ENCODE assay signal across 24 cellular contexts in genomic region chr2:26732446-26732845, GRCh38. TPM values are rescaled to one million over a fixed set of nuclear protein-coding genes. Genes with fewer than 3 reads are reported as not detected.
"Had no signal": no experiment of that assay in that cellular context is flagged by ENCODE, and none has a peak within 500 bp of the region (broad histone marks: within the 10 kb centered on the region; RNA-seq: fewer than 3 reads in every experiment).

No MANE protein-coding gene starts in this region.

- H3K4me3 ChIP-seq: dorsolateral prefrontal cortex, lower lobe of right lung, ovary, psoas muscle, stomach, thyroid gland had no signal

- H3K9me3 Mint-ChIP-seq: immature natural killer cell; naive thymus-derived CD8-positive, alpha-beta T cell; nephron progenitor cell; stimulated activated effector memory CD8-positive, alpha-beta T cell treated with anti-CD3 and anti-CD28 coated beads, Interleukin-12 subunit alpha, Interleukin-12 subunit beta, amount 100 ng/mL, for 72 hours; type B pancreatic cell had no signal

- ATAC-seq: left ventricle myocardium superior; lower lobe of right lung; naive thymus-derived CD8-positive, alpha-beta T cell; psoas muscle; right cardiac atrium; stimulated activated effector memory CD8-positive, alpha-beta T cell treated with anti-CD3 and anti-CD28 coated beads, Interleukin-12 subunit alpha, Interleukin-12 subunit beta, amount 100 ng/mL, for 72 hours had no signal

- H3K36me3 ChIP-seq: lower lobe of right lung, ovary, thyroid gland had no signal

- H3K27ac Mint-ChIP-seq: naive thymus-derived CD8-positive, alpha-beta T cell; nephron progenitor cell; stimulated activated effector memory CD8-positive, alpha-beta T cell treated with anti-CD3 and anti-CD28 coated beads, Interleukin-12 subunit alpha, Interleukin-12 subunit beta, amount 100 ng/mL, for 72 hours; type B pancreatic cell had no signal

- H3K27me3 Mint-ChIP-seq: type B pancreatic cell had no signal

- H3K9me3 ChIP-seq: lower lobe of right lung, ovary, psoas muscle, stomach, thyroid gland had no signal

- H3K27me3 ChIP-seq: ovary, thyroid gland had no signal

- H3K4me3 Mint-ChIP-seq: immature natural killer cell; naive thymus-derived CD8-positive, alpha-beta T cell; nephron progenitor cell; stimulated activated effector memory CD8-positive, alpha-beta T cell treated with anti-CD3 and anti-CD28 coated beads, Interleukin-12 subunit alpha, Interleukin-12 subunit beta, amount 100 ng/mL, for 72 hours; type B pancreatic cell had no signal

- DNase-seq: dorsolateral prefrontal cortex; effector CD4-positive, alpha-beta T cell; hypothalamus; immature natural killer cell; islet precursor cell; kidney glomerular epithelial cell; left ventricle myocardium superior; lower lobe of right lung; naive thymus-derived CD8-positive, alpha-beta T cell; nephron progenitor cell; occipital lobe; ovary; psoas muscle; right cardiac atrium; small intestine; stimulated activated CD4-positive, alpha-beta T cell treated with anti-CD3 and anti-CD28 coated beads, Interleukin-12 subunit alpha, Interleukin-12 subunit beta, amount 100 ng/mL, for 4 hours; stimulated activated CD4-positive, alpha-beta T cell treated with anti-CD3 and anti-CD28 coated beads, Interleukin-1b, Interleukin-23, amount 100 ng/mL, for 48 hours; stimulated activated CD4-positive, alpha-beta T cell treated with anti-CD3 and anti-CD28 coated beads, Interleukin-4, amount 100 ng/mL, for 24 hours; stimulated activated naive CD4-positive, alpha-beta T cell treated with Interleukin-2 at 50 U/mL for 16 hours; stomach; thyroid gland had no signal

- FAIRE-seq: frontal cortex, small intestine had no signal

- H3K27ac ChIP-seq: lower lobe of right lung, ovary, psoas muscle, stomach, thyroid gland had no signal

- H3K36me3 Mint-ChIP-seq: naive thymus-derived CD8-positive, alpha-beta T cell; stimulated activated effector memory CD8-positive, alpha-beta T cell treated with anti-CD3 and anti-CD28 coated beads, Interleukin-12 subunit alpha, Interleukin-12 subunit beta, amount 100 ng/mL, for 72 hours; type B pancreatic cell had no signal

- H3K4me1 ChIP-seq: lower lobe of right lung, psoas muscle had no signal

RNA-seq across cellular contexts. Expression of gene KCNK3, which starts 39.9 kb away (rescaled TPM):
- total RNA-seq: naive thymus-derived CD8-positive, alpha-beta T cell had no signal
- polyA plus RNA-seq: immature natural killer cell; naive thymus-derived CD8-positive, alpha-beta T cell had no signal

RNA-seq across cellular contexts. Expression of gene CENPA, which starts 53.4 kb away (rescaled TPM):
- total RNA-seq: left ventricle myocardium superior, psoas muscle had no signal
